Comparison of ENCODE assay signal across 8 cellular contexts in the genomic region with DNA sequence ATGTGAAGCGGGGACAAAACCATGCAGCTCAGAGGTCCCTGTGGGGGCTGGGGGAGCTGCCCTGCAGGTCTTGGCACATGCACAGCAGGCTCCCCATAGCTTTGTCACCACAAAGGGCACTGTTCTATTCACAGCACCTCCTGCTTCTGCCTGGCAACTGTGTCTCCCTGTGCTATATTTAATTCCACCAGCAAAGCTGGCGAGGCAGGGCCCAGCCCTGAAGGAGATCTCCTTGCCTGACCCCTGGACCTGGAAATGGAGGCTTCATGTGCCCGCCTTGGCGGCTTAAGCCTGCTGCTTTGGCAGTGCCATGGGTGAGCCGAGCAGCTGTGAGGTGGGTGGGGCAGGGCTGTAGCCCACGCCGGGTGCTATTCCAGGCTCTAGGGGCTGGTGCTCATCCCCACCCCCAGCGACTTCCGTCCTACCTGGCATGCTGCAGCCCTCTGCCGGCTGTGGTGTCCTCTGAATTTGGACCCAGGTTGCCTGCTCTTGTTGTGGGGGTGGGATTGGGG. TPM values are rescaled to one million over a fixed set of nuclear protein-coding genes. Genes with fewer than 3 reads are reported as not detected.
DNase-seq lines count a peak whose midpoint lies in the region; ATAC-seq and TF ChIP-seq lines count a peak whose summit lies in the region.

No MANE protein-coding gene starts in this region.

- H3K79me2 ChIP-seq in ACC112 (ENCODE audit: control insufficient read depth, insufficient read depth, low read length, unreplicated experiment) = no peaks in the 10 kb centered on the region

- no peak for ATAC-seq in IMR-90 (ENCODE audit: low read depth)
- ATAC-seq in HG03460 (IDR thresholded peaks at IDR 0.05; ENCODE audit: unreplicated experiment) = no peak
- ATAC-seq in GM21737 (IDR thresholded peaks at IDR 0.05; ENCODE audit: unreplicated experiment) = no peak

- H3K9me3 ChIP-seq in IMR-90 (ENCODE audit: control insufficient read depth, insufficient read depth, low read length) = no peaks in the 10 kb centered on the region

- H3K4me1 ChIP-seq in ACC112 (ENCODE audit: control insufficient read depth, insufficient read depth, low read length, unreplicated experiment) (peaks cover 44% of the 10 kb centered on the region), IMR-90 (ENCODE audit: control insufficient read depth, insufficient read depth, low read length) (peaks cover 49% of the 10 kb centered on the region)

- H3K4me3 ChIP-seq in ACC112 (ENCODE audit: low read depth, low read length) = no peak overlapping the region
- no peak overlapping the region for H3K4me3 ChIP-seq in IMR-90 (ENCODE audit: insufficient read depth, low read depth, low read length)

- DNase-seq in IMR-90 = no peak
- DNase-seq in activated T-helper 2 cell treated with anti-CD3 and anti-CD28 coated beads, Interferon-gamma antibody, Interleukin-2, Interleukin-4, amounts not matched to agents 10 μg/mL and 5 μg/mL and 100 μg/mL, durations not matched to agents 14 hours and 24 hours and 36 hours (ENCODE audit: low spot score) = no peak
- DNase-seq in hippocampal formation (lab: John Stamatoyannopoulos, UW) = peak; percentile 24 to 25
- DNase-seq in amniotic stem cell (lab: John Stamatoyannopoulos, UW) = no peak

- 0 out of 2 replicates have a peak overlapping the region, but pooled peaks have one; percentile 79 for H2BK20ac ChIP-seq in IMR-90 (ENCODE audit: low read depth, low read length)

- H3K27me3 ChIP-seq in ACC112 (ENCODE audit: insufficient read depth, low read length) (no peaks in the 10 kb centered on the region), IMR-90 (ENCODE audit: control insufficient read depth, insufficient read depth, low read length) (no peaks in the 10 kb centered on the region)

- no peak for TF ChIP-seq POLR2A in IMR-90 (IDR thresholded peaks at IDR 0.05; ENCODE audit: low read depth, low read length)

- no peak for TF ChIP-seq RAD21 in IMR-90 (IDR thresholded peaks at IDR 0.05; ENCODE audit: low read length)

- H3K23ac ChIP-seq in IMR-90 (ENCODE audit: low read depth, low read length) = no peak overlapping the region

- no peak for TF ChIP-seq CTCF in IMR-90 (conservative IDR thresholded peaks at IDR 0.05; ENCODE audit: low read depth, low read length)

- intact Hi-C loops in IMR-90 (cut with micrococcal nuclease) = loop anchor here (5.0 kb wide), 1 partner anchor 297 kb away; no protein-coding TSS in a partner anchor
- intact Hi-C loops in activated T-helper 2 cell treated with anti-CD3 and anti-CD28 coated beads, Interferon-gamma antibody, Interleukin-2, Interleukin-4, amounts not matched to agents 10 μg/mL and 5 μg/mL and 100 μg/mL, durations not matched to agents 14 hours and 24 hours and 36 hours (cut with micrococcal nuclease) = loop anchor here (1.0 to 10.0 kb wide), 4 partner anchors 34 to 405 kb away; partner anchors contain the start of genes MLKL and ZFP1

- H3K79me1 ChIP-seq in IMR-90 (ENCODE audit: low read depth in 1 of 2, low read length in 2 of 2) = peaks cover 4 to 51% of the 10 kb centered on the region in 2 experiments; a peak in 3 of 4 replicates

- dilution Hi-C loops in IMR-90 (cut with HindIII; ENCODE audit: low sequenced_read_pairs, unreplicated experiment) = no loop called here

- peak overlapping the region; percentile 86 for H2BK5ac ChIP-seq in IMR-90 (ENCODE audit: low read depth, low read length, poor library complexity, severe bottlenecking)

- peak overlapping the region; percentile 51 for H3K18ac ChIP-seq in IMR-90 (ENCODE audit: low read depth, low read length)

- H3K9me3 Mint-ChIP-seq in activated T-helper 2 cell treated with anti-CD3 and anti-CD28 coated beads, Interferon-gamma antibody, Interleukin-2, Interleukin-4, amounts not matched to agents 10 μg/mL and 5 μg/mL and 100 μg/mL, durations not matched to agents 14 hours and 24 hours and 36 hours = no peaks in the 10 kb centered on the region

- H4K8ac ChIP-seq in IMR-90 (ENCODE audit: low read depth in 2 of 2, low read length in 2 of 2) = peak overlapping the region; percentile 22 to 38; a peak in 2 of 4 replicates

- peaks cover under 1% of the 10 kb centered on the region; the same call in 1 of the 2 replicates for H3K36me3 ChIP-seq in ACC112 (ENCODE audit: insufficient read depth, low read length)
- no peaks in the 10 kb centered on the region; the same call in 1 of the 2 replicates for H3K36me3 ChIP-seq in IMR-90 (ENCODE audit: control insufficient read depth, insufficient read depth, low read length)

- H4K20me1 ChIP-seq in IMR-90 (ENCODE audit: insufficient read depth, low read length) = peaks cover 10% of the 10 kb centered on the region

- peaks cover 52% of the 10 kb centered on the region for H3K4me1 Mint-ChIP-seq in activated T-helper 2 cell treated with anti-CD3 and anti-CD28 coated beads, Interferon-gamma antibody, Interleukin-2, Interleukin-4, amounts not matched to agents 10 μg/mL and 5 μg/mL and 100 μg/mL, durations not matched to agents 14 hours and 24 hours and 36 hours (ENCODE audit: low read depth)

- CTCF ChIA-PET in IMR-90 (lab: Yijun Ruan, JAX) = interaction anchor here (0.6 to 1.8 kb wide), 3 partner anchors 76 to 111 kb away, joined by 3 to 5 read pairs (median 4); partner anchors contain the start of gene ZNRF1

- 80% methylated on average over 2 of the region's 10 CpGs; no CpG with 5 or more reads in 1 of the 2 experiments for WGBS in IMR-90 (ENCODE audit: extremely low coverage in 2 of 2, insufficient read length in 1 of 2), 2 experiments

- H3K56ac ChIP-seq in IMR-90 (ENCODE audit: extremely low read depth, insufficient read depth, low read length) = no peak overlapping the region

- H3K27me3 Mint-ChIP-seq in activated T-helper 2 cell treated with anti-CD3 and anti-CD28 coated beads, Interferon-gamma antibody, Interleukin-2, Interleukin-4, amounts not matched to agents 10 μg/mL and 5 μg/mL and 100 μg/mL, durations not matched to agents 14 hours and 24 hours and 36 hours (ENCODE audit: low read depth) = no peaks in the 10 kb centered on the region

- peak overlapping the region; percentile 93 for H3K4ac ChIP-seq in IMR-90 (ENCODE audit: low read depth, low read length)

- H3K36me3 Mint-ChIP-seq in activated T-helper 2 cell treated with anti-CD3 and anti-CD28 coated beads, Interferon-gamma antibody, Interleukin-2, Interleukin-4, amounts not matched to agents 10 μg/mL and 5 μg/mL and 100 μg/mL, durations not matched to agents 14 hours and 24 hours and 36 hours (ENCODE audit: low read depth) = peaks cover 25% of the 10 kb centered on the region

- H2AK9ac ChIP-seq in IMR-90 (replicated peaks; ENCODE audit: low read depth, low read length, poor library complexity) = peak overlapping the region; percentile 17

- peak overlapping the region; percentile 73 for H4K5ac ChIP-seq in IMR-90 (ENCODE audit: low read depth, low read length)

- POLR2A ChIA-PET in IMR-90 (lab: Charles Lee; ENCODE audit: unreplicated experiment) = no interaction called here

- no TSS peak for BruUV-seq in IMR-90 (replicated peaks; lab: Mats Ljungman, UMichigan)

- in situ Hi-C loops in IMR-90 (cut with MboI; ENCODE audit: low sequenced_read_pairs) = loop anchor here (5.0 kb wide), 1 partner anchor 107 kb away; no protein-coding TSS in a partner anchor

- H3K27ac Mint-ChIP-seq in activated T-helper 2 cell treated with anti-CD3 and anti-CD28 coated beads, Interferon-gamma antibody, Interleukin-2, Interleukin-4, amounts not matched to agents 10 μg/mL and 5 μg/mL and 100 μg/mL, durations not matched to agents 14 hours and 24 hours and 36 hours = peak overlapping the region; percentile 85

- no peak overlapping the region for H2AFZ ChIP-seq in ACC112 (ENCODE audit: low read length, unreplicated experiment)
- H2AFZ ChIP-seq in IMR-90 (replicated peaks; ENCODE audit: low read length, poor library complexity) = no peak overlapping the region

- H2AK5ac ChIP-seq in IMR-90 (ENCODE audit: low read depth, low read length) = peak overlapping the region; percentile 79

- H3K9ac ChIP-seq in IMR-90 (ENCODE audit: low read depth, low read length) = peak overlapping the region; percentile 54; the same call in 1 of the 2 replicates

- peak overlapping the region; percentile 82 for H4K91ac ChIP-seq in IMR-90 (ENCODE audit: insufficient read depth, low read depth, low read length)

- H3K9me1 ChIP-seq in IMR-90 (ENCODE audit: insufficient read depth, low read length) = peaks cover 25% of the 10 kb centered on the region

- H3K4me3 Mint-ChIP-seq in activated T-helper 2 cell treated with anti-CD3 and anti-CD28 coated beads, Interferon-gamma antibody, Interleukin-2, Interleukin-4, amounts not matched to agents 10 μg/mL and 5 μg/mL and 100 μg/mL, durations not matched to agents 14 hours and 24 hours and 36 hours (ENCODE audit: low read depth) = peak overlapping the region; percentile 64

- H3K4me2 ChIP-seq in IMR-90 (ENCODE audit: low read depth, low read length) = no peak overlapping the region; the same call in 1 of the 2 replicates

- peak overlapping the region; percentile 66 for H3K27ac ChIP-seq in ACC112 (ENCODE audit: low read depth, low read length)
- peak overlapping the region; percentile 43 for H3K27ac ChIP-seq in IMR-90 (ENCODE audit: insufficient read depth, low read length)
- peak overlapping the region; percentile 64 for H3K27ac ChIP-seq in temporal lobe (ENCODE audit: low read depth, low read length)

- peak overlapping the region; percentile 76; the same call in 2 of the 3 replicates for H2BK15ac ChIP-seq in IMR-90 (ENCODE audit: low read depth, low read length)

- H3K14ac ChIP-seq in IMR-90 (replicated peaks; ENCODE audit: low read depth, low read length) = 0 out of 2 replicates have a peak overlapping the region, but pooled peaks have one; percentile 7

- peak overlapping the region; percentile 58 for H2BK120ac ChIP-seq in IMR-90 (ENCODE audit: low read depth, low read length)

TF ChIP-seq in IMR-90, 13 proteins besides CTCF, POLR2A, EP300 and RAD21 (continues in another document):
- TF ChIP-seq CHD1 (IDR thresholded peaks at IDR 0.05; ENCODE audit: low read depth, low read length) (no peak), MAFK (IDR thresholded peaks at IDR 0.05; ENCODE audit: low read depth, low read length) (no peak)

RNA-seq across cellular contexts. Expression of gene LDHD, which starts 6.8 kb away (rescaled TPM):
- total RNA-seq in IMR-90 (2012; rRNA removed) (under 0.01 TPM in 1 of 2 replicates, not detected in the other), temporal lobe (1.2 TPM)
- 0.23 and 0.26 TPM in 2 replicates for polyA plus RNA-seq in IMR-90 (2012; rRNA removed)
- 0.16 and 0.29 TPM in 2 replicates for polyA plus RNA-seq in IMR-90 (2012; cell fraction: cytosol; rRNA removed)
- polyA plus RNA-seq in IMR-90 (2012; cell fraction: nucleus; rRNA removed; ENCODE audit: low replicate concordance) = 0.78 and 1.1 TPM in 2 replicates
- 0.41 TPM in 1 of 2 replicates, not detected in the other for total RNA-seq in activated T-helper 2 cell treated with anti-CD3 and anti-CD28 coated beads, Interferon-gamma antibody, Interleukin-2, Interleukin-4, amounts not matched to agents 10 μg/mL and 5 μg/mL and 100 μg/mL, durations not matched to agents 14 hours and 24 hours and 36 hours

RNA-seq across cellular contexts. Expression of gene ZFP1, which starts 38.5 kb away (rescaled TPM):
- total RNA-seq in IMR-90 (2012; rRNA removed) = 16.0 and 16.9 TPM in 2 replicates
- 3.7 and 3.8 TPM in 2 replicates for polyA plus RNA-seq in IMR-90 (2012; rRNA removed)
- polyA plus RNA-seq in IMR-90 (2012; cell fraction: cytosol; rRNA removed) = 1.3 and 1.8 TPM in 2 replicates
- 0.61 and 2.5 TPM in 2 replicates for polyA plus RNA-seq in IMR-90 (2012; cell fraction: nucleus; rRNA removed; ENCODE audit: low replicate concordance)
- total RNA-seq in activated T-helper 2 cell treated with anti-CD3 and anti-CD28 coated beads, Interferon-gamma antibody, Interleukin-2, Interleukin-4, amounts not matched to agents 10 μg/mL and 5 μg/mL and 100 μg/mL, durations not matched to agents 14 hours and 24 hours and 36 hours = 11.2 and 14.0 TPM in 2 replicates
- total RNA-seq in temporal lobe = 58.0 TPM

Comparison
In these comparisons a context has a peak if more than half of its experiments do, and no peak if none do; other contexts are left out.
1. DNase-seq: peak in hippocampal formation (2 of 2); none in IMR-90 (single experiment), activated T-helper 2 cell treated with anti-CD3 and anti-CD28 coated beads, Interferon-gamma antibody, Interleukin-2, Interleukin-4, amounts not matched to agents 10 μg/mL and 5 μg/mL and 100 μg/mL, durations not matched to agents 14 hours and 24 hours and 36 hours (single experiment) and amniotic stem cell (single experiment).
2. Peak in every context shown above with its lines, with median percentiles within 50 percentile points of each other: H3K27ac ChIP-seq.